In genomic region chr2:150474326-150475074, GRCh38 we compare ENCODE assay signal across 15 cellular contexts. TPM values are rescaled to one million over a fixed set of nuclear protein-coding genes. Genes with fewer than 3 reads are reported as not detected.
DNase-seq lines count a peak whose midpoint lies in the region; ATAC-seq and TF ChIP-seq lines count a peak whose summit lies in the region.
"Had no signal": no experiment of that assay in that cellular context is flagged by ENCODE, and none has a peak within 500 bp of the region (broad histone marks: within the 10 kb centered on the region; RNA-seq: fewer than 3 reads in every experiment).

No MANE protein-coding gene starts in this region.

- peak overlapping the region; percentile 47 for H3K27ac Mint-ChIP-seq in progenitor cell of endocrine pancreas
- H3K27ac Mint-ChIP-seq in activated naive CD4-positive, alpha-beta T cell treated with anti-CD3 and anti-CD28 coated beads, Interleukin-2, amount 50 U/mL, for 72 hours = no peak overlapping the region
- H3K27ac Mint-ChIP-seq: activated naive CD8-positive, alpha-beta T cell treated with anti-CD3 and anti-CD28 coated beads, Interleukin-2, amount 10 ng/mL, durations not matched to agents 7 days and 5 days had no signal

- H3K36me3 ChIP-seq in esophagus muscularis mucosa (peaks cover 20 to 52% (median 27%) of the 10 kb centered on the region in 4 donors), Karpas-422 (ENCODE audit: insufficient read depth, low read length) (no peaks in the 10 kb centered on the region)

- H3K79me2 ChIP-seq in Karpas-422 (ENCODE audit: low read length) = no peaks in the 10 kb centered on the region

- H3K36me3 Mint-ChIP-seq in progenitor cell of endocrine pancreas (ENCODE audit: insufficient read depth) = peaks cover 46% of the 10 kb centered on the region
- H3K36me3 Mint-ChIP-seq in activated naive CD4-positive, alpha-beta T cell treated with anti-CD3 and anti-CD28 coated beads, Interleukin-2, amount 50 U/mL, for 72 hours = no peaks in the 10 kb centered on the region
- H3K36me3 Mint-ChIP-seq: activated naive CD8-positive, alpha-beta T cell treated with anti-CD3 and anti-CD28 coated beads, Interleukin-2, amount 10 ng/mL, durations not matched to agents 7 days and 5 days had no signal

- H3K9ac ChIP-seq in Karpas-422 (ENCODE audit: low read length) = no peak overlapping the region

- no peaks in the 10 kb centered on the region for H3K9me2 ChIP-seq in Karpas-422 (replicated peaks; ENCODE audit: insufficient read depth, low read length)

- no peak overlapping the region for H3K4me3 ChIP-seq in esophagus muscularis mucosa
- H3K4me3 ChIP-seq in Karpas-422 (ENCODE audit: low read length) = no peak overlapping the region
- H3K4me3 ChIP-seq: dorsolateral prefrontal cortex, GM12878 had no signal

- no peak overlapping the region for H3K4me2 ChIP-seq in Karpas-422 (ENCODE audit: low read depth, low read length, poor library complexity, severe bottlenecking)

- intact Hi-C loops in esophagus muscularis mucosa (cut with DNase I) (no loop called here), head of caudate nucleus (cut with DNase I) (no loop called here)

- peaks cover 63% of the 10 kb centered on the region for H3K4me1 Mint-ChIP-seq in progenitor cell of endocrine pancreas (ENCODE audit: low read depth)
- H3K4me1 Mint-ChIP-seq: activated naive CD8-positive, alpha-beta T cell treated with anti-CD3 and anti-CD28 coated beads, Interleukin-2, amount 10 ng/mL, durations not matched to agents 7 days and 5 days had no signal

- H3K27me3 ChIP-seq in esophagus muscularis mucosa (no peaks in the 10 kb centered on the region), Karpas-422 (ENCODE audit: low read length) (no peaks in the 10 kb centered on the region)
- H3K27me3 ChIP-seq: dorsolateral prefrontal cortex had no signal

- TF ChIP-seq POLR2A in esophagus muscularis mucosa (IDR thresholded peaks at IDR 0.05; ENCODE audit: low read depth) = no peak

- no peak overlapping the region for H3K4me3 Mint-ChIP-seq in progenitor cell of endocrine pancreas (ENCODE audit: low read depth)
- H3K4me3 Mint-ChIP-seq: activated naive CD8-positive, alpha-beta T cell treated with anti-CD3 and anti-CD28 coated beads, Interleukin-2, amount 10 ng/mL, durations not matched to agents 7 days and 5 days had no signal

- no peaks in the 10 kb centered on the region for H3K9me3 ChIP-seq in esophagus muscularis mucosa
- H3K9me3 ChIP-seq in Karpas-422 (ENCODE audit: low read length) = no peaks in the 10 kb centered on the region

- ATAC-seq in activated naive CD4-positive, alpha-beta T cell treated with anti-CD3 and anti-CD28 coated beads, Interleukin-2, amount 50 U/mL, for 72 hours = no peak

- no peaks in the 10 kb centered on the region for H3K9me3 Mint-ChIP-seq in progenitor cell of endocrine pancreas (ENCODE audit: low read depth)
- H3K9me3 Mint-ChIP-seq in activated naive CD4-positive, alpha-beta T cell treated with anti-CD3 and anti-CD28 coated beads, Interleukin-2, amount 50 U/mL, for 72 hours = peaks cover 4 to 11% of the 10 kb centered on the region in 2 donors
- H3K9me3 Mint-ChIP-seq: activated naive CD8-positive, alpha-beta T cell treated with anti-CD3 and anti-CD28 coated beads, Interleukin-2, amount 10 ng/mL, durations not matched to agents 7 days and 5 days had no signal

- H3K4me1 ChIP-seq in esophagus muscularis mucosa (peaks cover 73 to 83% (median 77%) of the 10 kb centered on the region in 4 donors), Karpas-422 (ENCODE audit: low read length) (no peaks in the 10 kb centered on the region)

- H3K27me3 Mint-ChIP-seq in progenitor cell of endocrine pancreas = no peaks in the 10 kb centered on the region

- peak overlapping the region; percentile 78 to 98 (median 96) for H3K27ac ChIP-seq in esophagus muscularis mucosa (replicated peaks in 1 of 4)
- no peak overlapping the region for H3K27ac ChIP-seq in Karpas-422 (ENCODE audit: low read length)

- WGBS in esophagus muscularis mucosa = 74% methylated on average over 4 of the region's 4 CpGs

- DNase-seq in COLO829 (ENCODE audit: low spot score) (peak; percentile 56), RPMI7951 (ENCODE audit: low read depth) (peak; percentile 28), esophagus muscularis mucosa (ENCODE audit: extremely low spot score) (no peak), progenitor cell of endocrine pancreas (ENCODE audit: low spot score, unreplicated experiment) (no peak), head of caudate nucleus (no peak), Karpas-422 (no peak), NCI-H82 treated with DMSO at 0.1 percent for 48 hours (lab: John Stamatoyannopoulos, UW; ENCODE audit: unreplicated experiment) (no peak)
- no peak for DNase-seq in activated naive CD4-positive, alpha-beta T cell treated with anti-CD3 and anti-CD28 coated beads, Interleukin-2, amount 50 U/mL, for 72 hours (ENCODE audit: low spot score in 2 of 2)
- DNase-seq: activated naive CD8-positive, alpha-beta T cell treated with anti-CD3 and anti-CD28 coated beads, Interleukin-2, amount 10 ng/mL, durations not matched to agents 7 days and 5 days; dorsolateral prefrontal cortex; Kasumi-1; NCI-H187; nucleus accumbens; stimulated activated CD8-positive, alpha-beta memory T cell treated with anti-CD3 and anti-CD28 coated beads, Interleukin-4, amount 100 ng/mL, for 48 hours had no signal

- H2AFZ ChIP-seq in Karpas-422 (ENCODE audit: low read length) = no peak overlapping the region

- no peak for TF ChIP-seq EP300 in esophagus muscularis mucosa (IDR thresholded peaks at IDR 0.05)

- TF ChIP-seq CTCF in esophagus muscularis mucosa (IDR thresholded peaks at IDR 0.05) = no peak
- no peak for TF ChIP-seq CTCF in progenitor cell of endocrine pancreas (IDR thresholded peaks at IDR 0.05; ENCODE audit: unreplicated experiment)

- H4K20me1 ChIP-seq in Karpas-422 (ENCODE audit: insufficient read depth, low read depth, low read length) = no peaks in the 10 kb centered on the region

RNA-seq across cellular contexts. Expression of gene RND3, which starts 13.0 kb away (rescaled TPM):
- total RNA-seq in RPMI7951 (2014; rRNA removed; shearing (Covaris generic)) = 41.7 and 47.2 TPM in 2 replicates
- total RNA-seq in esophagus muscularis mucosa (100 to 1,000 TPM in 2 of 4 donors, 10 to 100 TPM in 2; 39.6 to 219 (median 73.5) TPM), progenitor cell of endocrine pancreas (40.3 and 42.5 TPM in 2 replicates)
- not detected in 2 replicates for total RNA-seq in Karpas-422 (2014; rRNA removed; shearing (Covaris generic); ENCODE audit: low replicate concordance)
- not detected for total RNA-seq in activated naive CD4-positive, alpha-beta T cell treated with anti-CD3 and anti-CD28 coated beads, Interleukin-2, amount 50 U/mL, for 72 hours
- total RNA-seq: activated naive CD8-positive, alpha-beta T cell treated with anti-CD3 and anti-CD28 coated beads, Interleukin-2, amount 10 ng/mL, durations not matched to agents 7 days and 5 days had no signal

Comparison
In these comparisons a context has a peak if more than half of its experiments do, and no peak if none do; other contexts are left out.
1. DNase-seq: peak in COLO829 (single experiment) and RPMI7951 (single experiment); none in esophagus muscularis mucosa (single experiment), progenitor cell of endocrine pancreas (single experiment), head of caudate nucleus (0 of 42), Karpas-422 (single experiment), activated naive CD4-positive, alpha-beta T cell treated with anti-CD3 and anti-CD28 coated beads, Interleukin-2, amount 50 U/mL, for 72 hours (0 of 2) and NCI-H82 treated with DMSO at 0.1 percent for 48 hours (single experiment).
2. RNA of gene RND3, which starts 13.0 kb away (total RNA-seq): 39.6 to 219 TPM in esophagus muscularis mucosa, 41.7 to 47.2 TPM in RPMI7951 and 40.3 to 42.5 TPM in progenitor cell of endocrine pancreas; not detected in Karpas-422 and not detected in activated naive CD4-positive, alpha-beta T cell treated with anti-CD3 and anti-CD28 coated beads, Interleukin-2, amount 50 U/mL, for 72 hours; every median in the first group is over 10 times any median in the second.